14 cellular contexts compared by ENCODE assay signal in the genomic region with DNA sequence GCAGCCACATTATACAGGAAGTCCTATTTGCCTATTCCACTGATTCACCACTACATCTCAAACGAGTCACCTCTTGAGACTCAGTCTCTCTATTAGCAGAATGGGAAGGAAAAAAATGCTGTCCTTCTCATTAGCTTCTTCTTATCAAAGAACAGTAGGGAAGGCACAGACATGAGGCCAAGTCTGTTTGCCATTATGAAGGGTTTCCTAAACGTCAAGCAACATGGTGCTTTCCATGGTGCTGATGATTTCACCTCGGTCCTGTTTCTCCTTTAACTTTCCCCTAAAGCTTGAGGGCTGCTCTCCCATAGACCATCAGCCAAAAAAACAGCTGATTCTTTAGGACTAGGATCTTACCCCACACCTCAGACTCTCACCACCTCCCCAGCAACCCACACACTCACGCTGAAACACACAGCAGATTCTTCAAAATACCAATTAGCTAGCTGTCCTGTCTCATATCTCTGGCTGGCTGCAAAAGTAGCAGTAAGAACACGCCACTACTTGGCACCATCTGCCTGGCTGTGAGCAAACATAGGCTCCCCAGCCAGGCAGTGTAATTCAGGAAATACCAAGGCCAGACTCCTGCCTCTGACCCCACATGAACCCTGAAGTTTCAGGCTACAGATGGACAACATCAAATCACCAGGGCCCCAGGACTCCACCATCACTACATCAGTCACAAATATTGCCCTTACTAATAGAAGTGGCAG. TPM values are rescaled to one million over a fixed set of nuclear protein-coding genes. Genes with fewer than 3 reads are reported as not detected.
DNase-seq lines count a peak whose midpoint lies in the region; TF ChIP-seq lines count a peak whose summit lies in the region.
"Had no signal": no experiment of that assay in that cellular context is flagged by ENCODE, and none has a peak within 500 bp of the region (broad histone marks: within the 10 kb centered on the region; RNA-seq: fewer than 3 reads in every experiment).

No MANE protein-coding gene starts in this region.

- BruUV-seq in Calu3 (replicated peaks; lab: Mats Ljungman, UMichigan) = no TSS peak

- DNase-seq in COLO829 (ENCODE audit: low spot score) = peak; percentile 8
- DNase-seq in inferior parietal cortex (ENCODE audit: extremely low spot score) = peak; percentile 27
- no peak for DNase-seq in H4 (ENCODE audit: low spot score)
- DNase-seq in KBM-7 = no peak
- no peak for DNase-seq in NAMALWA (ENCODE audit: low spot score)
- no peak for DNase-seq in Calu3
- DNase-seq: BE2C; DMS53; HCEC 1CT; NCI-H1105 treated with DMSO at 0.1 percent for 48 hours; stimulated activated naive B cell treated with anti-CD40 and anti-IgM and Interleukin-4, amounts not matched to agents 10 μg/mL and 1 μg/mL and 100 μg/mL, for 72 hours had no signal

- intact Hi-C loops in Calu3 (cut with micrococcal nuclease; ENCODE audit: unreplicated experiment) = no loop called here

- peaks cover 4% of the 10 kb centered on the region for H3K27me3 Mint-ChIP-seq in brain
- no peaks in the 10 kb centered on the region for H3K27me3 Mint-ChIP-seq in Calu3 (ENCODE audit: unreplicated experiment)
- H3K27me3 Mint-ChIP-seq: stimulated activated naive B cell treated with anti-CD40 and anti-IgM and Interleukin-4, amounts not matched to agents 10 μg/mL and 1 μg/mL and 100 μg/mL, for 72 hours had no signal

- H3K36me3 Mint-ChIP-seq in brain = no peaks in the 10 kb centered on the region
- H3K36me3 Mint-ChIP-seq in Calu3 (ENCODE audit: insufficient read depth, unreplicated experiment) = peaks cover 4% of the 10 kb centered on the region

- peak overlapping the region in 2 of 5 experiments; percentile 37 to 53 for H3K4me3 Mint-ChIP-seq in brain
- H3K4me3 Mint-ChIP-seq in Calu3 (ENCODE audit: low read depth, unreplicated experiment) = no peak overlapping the region
- H3K4me3 Mint-ChIP-seq: stimulated activated naive B cell treated with anti-CD40 and anti-IgM and Interleukin-4, amounts not matched to agents 10 μg/mL and 1 μg/mL and 100 μg/mL, for 72 hours had no signal

- in situ Hi-C loops in KBM-7 (cut with MboI; ENCODE audit: low pct_unique_long_range_greater_than_20kb, low sequenced_read_pairs) = no loop called here

- TF ChIP-seq EP300 in Ishikawa (IDR thresholded peaks at IDR 0.05; ENCODE audit: borderline replicate concordance) = no peak

- H3K4me1 Mint-ChIP-seq in brain (peaks cover 29% of the 10 kb centered on the region), Calu3 (ENCODE audit: low read depth, unreplicated experiment) (peaks cover 10% of the 10 kb centered on the region)
- H3K4me1 Mint-ChIP-seq: stimulated activated naive B cell treated with anti-CD40 and anti-IgM and Interleukin-4, amounts not matched to agents 10 μg/mL and 1 μg/mL and 100 μg/mL, for 72 hours had no signal

- CTCF ChIA-PET in Calu3 (lab: Charles Lee) = no interaction called here

- H3K9me3 Mint-ChIP-seq in brain = no peaks in the 10 kb centered on the region
- no peaks in the 10 kb centered on the region for H3K9me3 Mint-ChIP-seq in Calu3 (ENCODE audit: low read depth, unreplicated experiment)
- H3K9me3 Mint-ChIP-seq: activated T-helper 2 cell treated with anti-CD3 and anti-CD28 coated beads, Interferon-gamma antibody, Interleukin-2, Interleukin-4, amounts not matched to agents 10 μg/mL and 5 μg/mL and 100 μg/mL, durations not matched to agents 14 hours and 24 hours and 36 hours had no signal

- TF ChIP-seq CTCF in brain (conservative IDR thresholded peaks at IDR 0.05) (no peak), Calu3 (IDR thresholded peaks at IDR 0.05; ENCODE audit: unreplicated experiment) (no peak)

- H3K27ac Mint-ChIP-seq in brain (peak overlapping the region in 4 of 5 experiments; percentile 1 to 82 (median 37)), Calu3 (ENCODE audit: unreplicated experiment) (no peak overlapping the region)
- H3K27ac Mint-ChIP-seq: activated T-helper 2 cell treated with anti-CD3 and anti-CD28 coated beads, Interferon-gamma antibody, Interleukin-2, Interleukin-4, amounts not matched to agents 10 μg/mL and 5 μg/mL and 100 μg/mL, durations not matched to agents 14 hours and 24 hours and 36 hours; stimulated activated naive B cell treated with anti-CD40 and anti-IgM and Interleukin-4, amounts not matched to agents 10 μg/mL and 1 μg/mL and 100 μg/mL, for 72 hours had no signal

- TF ChIP-seq RAD21 in Ishikawa (IDR thresholded peaks at IDR 0.05; ENCODE audit: low read depth) = no peak

TF ChIP-seq in Ishikawa, 13 proteins besides CTCF, POLR2A, EP300 and RAD21:
- TF ChIP-seq, protein P1, sequence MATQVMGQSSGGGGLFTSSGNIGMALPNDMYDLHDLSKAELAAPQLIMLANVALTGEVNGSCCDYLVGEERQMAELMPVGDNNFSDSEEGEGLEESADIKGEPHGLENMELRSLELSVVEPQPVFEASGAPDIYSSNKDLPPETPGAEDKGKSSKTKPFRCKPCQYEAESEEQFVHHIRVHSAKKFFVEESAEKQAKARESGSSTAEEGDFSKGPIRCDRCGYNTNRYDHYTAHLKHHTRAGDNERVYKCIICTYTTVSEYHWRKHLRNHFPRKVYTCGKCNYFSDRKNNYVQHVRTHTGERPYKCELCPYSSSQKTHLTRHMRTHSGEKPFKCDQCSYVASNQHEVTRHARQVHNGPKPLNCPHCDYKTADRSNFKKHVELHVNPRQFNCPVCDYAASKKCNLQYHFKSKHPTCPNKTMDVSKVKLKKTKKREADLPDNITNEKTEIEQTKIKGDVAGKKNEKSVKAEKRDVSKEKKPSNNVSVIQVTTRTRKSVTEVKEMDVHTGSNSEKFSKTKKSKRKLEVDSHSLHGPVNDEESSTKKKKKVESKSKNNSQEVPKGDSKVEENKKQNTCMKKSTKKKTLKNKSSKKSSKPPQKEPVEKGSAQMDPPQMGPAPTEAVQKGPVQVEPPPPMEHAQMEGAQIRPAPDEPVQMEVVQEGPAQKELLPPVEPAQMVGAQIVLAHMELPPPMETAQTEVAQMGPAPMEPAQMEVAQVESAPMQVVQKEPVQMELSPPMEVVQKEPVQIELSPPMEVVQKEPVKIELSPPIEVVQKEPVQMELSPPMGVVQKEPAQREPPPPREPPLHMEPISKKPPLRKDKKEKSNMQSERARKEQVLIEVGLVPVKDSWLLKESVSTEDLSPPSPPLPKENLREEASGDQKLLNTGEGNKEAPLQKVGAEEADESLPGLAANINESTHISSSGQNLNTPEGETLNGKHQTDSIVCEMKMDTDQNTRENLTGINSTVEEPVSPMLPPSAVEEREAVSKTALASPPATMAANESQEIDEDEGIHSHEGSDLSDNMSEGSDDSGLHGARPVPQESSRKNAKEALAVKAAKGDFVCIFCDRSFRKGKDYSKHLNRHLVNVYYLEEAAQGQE (IDR thresholded peaks at IDR 0.05; ENCODE audit: low read depth) = peak; percentile 78
- no peak for TF ChIP-seq EGR1 (IDR thresholded peaks at IDR 0.05)
TF ChIP-seq in Ishikawa: peak in this region for 1.

RNA-seq across cellular contexts. Expression of a gene that starts 30.5 kb away (rescaled TPM):
- polyA plus RNA-seq in brain (ENCODE audit: insufficient read depth, low read depth, low replicate concordance) = 2.5 TPM
- 12.2 and 12.9 TPM in 2 replicates for total RNA-seq in H4 (2014; rRNA removed; shearing (Covaris generic))
- 50.3 and 61.9 TPM in 2 replicates for total RNA-seq in Calu3 (2022)

Comparison
In these comparisons a context has a peak if more than half of its experiments do, and no peak if none do; other contexts are left out.
1. DNase-seq: peak in COLO829 (single experiment) and inferior parietal cortex (single experiment); none in H4 (single experiment), KBM-7 (single experiment), NAMALWA (single experiment) and Calu3 (single experiment).